ENCODE assay signal across 11 cellular contexts in the genomic region with DNA sequence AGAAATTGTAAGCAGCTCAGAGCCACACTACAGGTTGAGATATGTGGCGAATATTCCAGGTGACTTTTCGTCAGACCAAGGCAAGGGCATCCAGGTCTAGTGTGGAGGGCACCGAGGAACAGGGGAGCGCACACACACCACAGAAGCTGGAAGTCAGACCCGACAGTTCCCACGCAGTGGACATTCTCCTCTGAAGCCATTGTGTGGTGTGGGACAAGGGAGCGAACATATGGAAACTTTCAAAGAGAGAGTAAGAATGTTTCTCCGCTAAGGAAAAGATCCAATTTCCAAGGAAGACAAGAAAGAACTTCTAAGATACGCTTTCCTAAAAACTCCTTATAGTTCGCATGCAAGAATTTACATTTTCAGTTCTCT.
DNase-seq lines count a peak whose midpoint lies in the region; ATAC-seq and TF ChIP-seq lines count a peak whose summit lies in the region.
"Had no signal": no experiment of that assay in that cellular context is flagged by ENCODE, and none has a peak within 500 bp of the region (broad histone marks: within the 10 kb centered on the region; RNA-seq: fewer than 3 reads in every experiment).

No MANE protein-coding gene starts in this region.

- no peaks in the 10 kb centered on the region for H3K9me3 ChIP-seq in heart left ventricle
- H3K9me3 ChIP-seq in prostate gland: no peaks in the 10 kb centered on the region
- H3K9me3 ChIP-seq: A549 had no signal

- DNase-seq in Right ventricle myocardium inferior (ENCODE audit: missing footprints): no peak
- DNase-seq in Right ventricle myocardium superior: no peak
- no peak for DNase-seq in heart left ventricle
- DNase-seq in prostate gland (ENCODE audit: low spot score): no peak
- DNase-seq in DMS114 treated with DMSO at 0.1 percent for 48 hours (lab: John Stamatoyannopoulos, UW; ENCODE audit: unreplicated experiment): no peak
- DNase-seq in NCI-H1930 (lab: John Stamatoyannopoulos, UW): no peak
- DNase-seq in effector CD4-positive, alpha-beta T cell: no peak
- DNase-seq in DMS153 (lab: John Stamatoyannopoulos, UW): no peak

- H3K4me1 ChIP-seq in heart left ventricle: peaks cover 0 to 33% (median 9%) of the 10 kb centered on the region in 12 donors
- no peaks in the 10 kb centered on the region for H3K4me1 ChIP-seq in prostate gland (replicated peaks)

- intact Hi-C loops in Right ventricle myocardium inferior (cut with DNase I): no loop called here
- intact Hi-C loops in Right ventricle myocardium superior (cut with DNase I): no loop called here
- intact Hi-C loops in heart left ventricle (cut with DNase I): no loop called here
- intact Hi-C loops in prostate gland (cut with DNase I): loop anchor here (5.0 kb wide), 1 partner anchor 33 kb away; no protein-coding TSS in a partner anchor

- H3K4me3 ChIP-seq in heart left ventricle (peak overlapping the region in 10 of 12 donors; percentile 46 to 73 (median 56)), prostate gland (no peak overlapping the region)
- H3K4me3 ChIP-seq: A549 had no signal

- ATAC-seq in Right ventricle myocardium inferior (peak; percentile 17), Right ventricle myocardium superior (ENCODE audit: poor library complexity) (no peak), heart left ventricle (peak in 2 of 4 donors; percentile 26)
- ATAC-seq: A549; activated naive CD4-positive, alpha-beta T cell treated with anti-CD3 and anti-CD28 coated beads, Interleukin-2, amount 50 U/mL, for 72 hours had no signal

- TF ChIP-seq POLR2A in heart left ventricle (IDR thresholded peaks at IDR 0.05) (no peak), prostate gland (IDR thresholded peaks at IDR 0.05) (no peak)

- no peak for TF ChIP-seq CTCF in heart left ventricle (IDR thresholded peaks at IDR 0.05)
- no peak for TF ChIP-seq CTCF in prostate gland (IDR thresholded peaks at IDR 0.05)

- H3K27me3 ChIP-seq in heart left ventricle: no peaks in the 10 kb centered on the region
- H3K27me3 ChIP-seq in prostate gland (replicated peaks; ENCODE audit: insufficient read depth): no peaks in the 10 kb centered on the region
- H3K27me3 ChIP-seq: foreskin keratinocyte had no signal

- H3K27ac ChIP-seq in heart left ventricle (peak overlapping the region; percentile 45 to 85 (median 79)), prostate gland (peak overlapping the region; percentile 53 to 54)
- H3K27ac ChIP-seq: A549, foreskin keratinocyte had no signal

- H3K36me3 ChIP-seq in heart left ventricle (peaks cover 0 to 8% (median 0%) of the 10 kb centered on the region in 9 donors), prostate gland (no peaks in the 10 kb centered on the region)

- 67 to 76% (median 75%) methylated on average over 10 of the region's 10 CpGs for WGBS in heart left ventricle, 4 donors
- WGBS in prostate gland: 61% methylated on average over 10 of the region's 10 CpGs

Comparison
In these comparisons a context has a peak if more than half of its experiments do, and no peak if none do; other contexts are left out.
1. H3K4me3 ChIP-seq: peak in heart left ventricle (10 of 12); none in prostate gland (0 of 2).